In the genomic region with DNA sequence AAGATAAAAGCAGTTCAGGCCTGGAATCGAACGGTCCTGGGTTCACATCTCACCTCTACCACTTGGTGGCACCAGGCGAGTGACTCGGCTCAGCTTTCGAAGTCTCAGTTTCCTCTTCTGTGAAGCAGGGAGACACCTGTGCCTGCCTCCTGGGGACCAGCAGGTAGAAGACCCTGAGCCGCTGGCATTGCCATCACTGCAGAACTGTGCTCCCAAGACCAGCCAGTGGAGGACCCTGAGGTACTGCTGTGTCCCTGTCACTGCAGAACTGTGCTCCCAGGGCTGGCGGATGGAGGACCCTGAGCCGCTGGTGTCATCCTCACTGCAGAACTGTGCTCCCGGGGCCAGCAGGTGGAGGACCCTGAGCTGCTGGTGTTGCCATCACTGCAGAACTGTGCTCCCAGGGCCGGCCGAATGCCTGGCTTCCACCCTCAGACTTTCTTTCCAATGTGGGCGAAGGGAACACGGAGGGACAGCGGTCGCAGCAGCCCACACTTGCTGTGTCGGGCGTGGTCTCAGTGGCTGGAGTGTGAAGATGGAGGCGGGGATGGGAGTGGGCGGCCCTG, we compare ENCODE assay signal across 1 cellular context.
A peak's percentile ranks its signal among the peaks of the same experiment; 100 is the strongest.
TF ChIP-seq lines count a peak whose summit lies in the region.

No MANE protein-coding gene starts in this region.

TF ChIP-seq in HEK293, 187 proteins besides CTCF, POLR2A, EP300 and RAD21 (continued from another document):
- TF ChIP-seq EGR2 (tag by site-specific recombination; IDR thresholded peaks at IDR 0.05; ENCODE audit: low read depth), result peak; percentile 63
- TF ChIP-seq, protein P1, sequence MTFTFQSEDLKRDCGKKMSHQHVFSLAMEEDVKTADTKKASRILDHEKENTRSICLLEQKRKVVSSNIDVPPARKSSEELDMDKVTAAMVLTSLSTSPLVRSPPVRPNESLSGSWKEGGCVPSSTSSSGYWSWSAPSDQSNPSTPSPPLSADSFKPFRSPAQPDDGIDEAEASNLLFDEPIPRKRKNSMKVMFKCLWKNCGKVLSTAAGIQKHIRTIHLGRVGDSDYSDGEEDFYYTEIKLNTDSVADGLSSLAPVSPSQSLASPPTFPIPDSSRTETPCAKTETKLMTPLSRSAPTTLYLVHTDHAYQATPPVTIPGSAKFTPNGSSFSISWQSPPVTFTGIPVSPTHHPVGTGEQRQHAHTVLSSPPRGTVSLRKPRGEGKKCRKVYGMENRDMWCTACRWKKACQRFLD (tag by site-specific recombination; IDR thresholded peaks at IDR 0.05), result no peak
- no peak for TF ChIP-seq ZNF501 (tag by site-specific recombination; IDR thresholded peaks at IDR 0.05)
- TF ChIP-seq, protein P2, sequence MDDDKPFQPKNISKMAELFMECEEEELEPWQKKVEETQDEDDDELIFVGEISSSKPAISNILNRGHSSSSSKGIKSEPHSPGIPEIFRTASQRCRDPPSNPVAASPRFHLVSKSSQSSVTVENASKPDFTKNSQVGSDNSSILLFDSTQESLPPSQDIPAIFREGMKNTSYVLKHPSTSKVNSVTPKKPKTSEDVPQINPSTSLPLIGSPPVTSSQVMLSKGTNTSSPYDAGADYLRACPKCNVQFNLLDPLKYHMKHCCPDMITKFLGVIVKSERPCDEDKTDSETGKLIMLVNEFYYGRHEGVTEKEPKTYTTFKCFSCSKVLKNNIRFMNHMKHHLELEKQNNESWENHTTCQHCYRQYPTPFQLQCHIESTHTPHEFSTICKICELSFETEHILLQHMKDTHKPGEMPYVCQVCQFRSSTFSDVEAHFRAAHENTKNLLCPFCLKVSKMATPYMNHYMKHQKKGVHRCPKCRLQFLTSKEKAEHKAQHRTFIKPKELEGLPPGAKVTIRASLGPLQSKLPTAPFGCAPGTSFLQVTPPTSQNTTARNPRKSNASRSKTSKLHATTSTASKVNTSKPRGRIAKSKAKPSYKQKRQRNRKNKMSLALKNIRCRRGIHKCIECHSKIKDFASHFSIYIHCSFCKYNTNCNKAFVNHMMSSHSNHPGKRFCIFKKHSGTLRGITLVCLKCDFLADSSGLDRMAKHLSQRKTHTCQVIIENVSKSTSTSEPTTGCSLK (tag by site-specific recombination; IDR thresholded peaks at IDR 0.05), result no peak
- no peak for TF ChIP-seq REST (tag by site-specific recombination; IDR thresholded peaks at IDR 0.05)
- TF ChIP-seq ZNF585B (tag by site-specific recombination; IDR thresholded peaks at IDR 0.05), result no peak
- TF ChIP-seq HOXD13 (CRISPR knock-in tag; IDR thresholded peaks at IDR 0.05; ENCODE audit: borderline replicate concordance), result no peak
- no peak for TF ChIP-seq ZNF214 (tag by site-specific recombination; IDR thresholded peaks at IDR 0.05; ENCODE audit: borderline replicate concordance)
- no peak for TF ChIP-seq ZNF48 (tag by site-specific recombination; IDR thresholded peaks at IDR 0.05)
- peak; percentile 49 for TF ChIP-seq ZFHX2 (tag by site-specific recombination; conservative IDR thresholded peaks at IDR 0.05)
TF ChIP-seq in HEK293: peak in this region for 2.
